ENCODE assay signal across 8 cellular contexts in genomic region chr10:29482591-29483421, GRCh38.
DNase-seq lines count a peak whose midpoint lies in the region; TF ChIP-seq lines count a peak whose summit lies in the region.

No MANE protein-coding gene starts in this region.

- H3K27ac ChIP-seq in brain microvascular endothelial cell = peak overlapping the region; percentile 67
- H3K27ac ChIP-seq in muscle layer of duodenum (ENCODE audit: low read length) = peak overlapping the region; percentile 62
- peak overlapping the region in 2 of 8 donors; percentile 11 to 21 for H3K27ac ChIP-seq in spleen
- no peak overlapping the region for H3K27ac ChIP-seq in effector memory CD4-positive, alpha-beta T cell (ENCODE audit: insufficient read depth, low read length, poor library complexity, severe bottlenecking)

- H3K36me3 ChIP-seq in brain microvascular endothelial cell (replicated peaks) = peaks cover 36% of the 10 kb centered on the region
- H3K36me3 ChIP-seq in muscle layer of duodenum (ENCODE audit: control insufficient read depth in 1 of 2, insufficient read depth in 2 of 2, low read length in 2 of 2) = peaks cover 20 to 33% of the 10 kb centered on the region in 2 donors
- peaks cover 0 to 97% (median 9%) of the 10 kb centered on the region in 6 donors for H3K36me3 ChIP-seq in spleen
- peaks cover 30% of the 10 kb centered on the region for H3K36me3 ChIP-seq in effector memory CD4-positive, alpha-beta T cell (ENCODE audit: control insufficient read depth, insufficient read depth, low read length)

- H3K4me1 ChIP-seq in muscle layer of duodenum (ENCODE audit: control insufficient read depth in 1 of 2, insufficient read depth in 2 of 2, low read length in 2 of 2) (peaks cover 0 to 48% of the 10 kb centered on the region in 2 donors), spleen (peaks cover 0 to 15% (median 5%) of the 10 kb centered on the region in 6 donors)
- no peaks in the 10 kb centered on the region for H3K4me1 ChIP-seq in effector memory CD4-positive, alpha-beta T cell (ENCODE audit: control insufficient read depth, insufficient read depth, low read length, poor library complexity, severe bottlenecking)

- 35 to 56% (median 46%) methylated on average over 13 to 14 of the region's 14 CpGs for WGBS in spleen, 5 donors

- no peak for TF ChIP-seq POLR2A in spleen (IDR thresholded peaks at IDR 0.05)

- intact Hi-C loops in spleen (cut with DNase I; ENCODE audit: low total_unique reads) = no loop called here
- intact Hi-C loops in posterior vena cava (cut with DNase I) = no loop called here

- in situ Hi-C loops in brain microvascular endothelial cell (cut with HindIII; ENCODE audit: low pct_ligation_motif_present, low sequenced_read_pairs) = no loop called here

- H3K27me3 ChIP-seq in brain microvascular endothelial cell (replicated peaks) (no peaks in the 10 kb centered on the region), muscle layer of duodenum (ENCODE audit: low read depth, low read length) (no peaks in the 10 kb centered on the region), spleen (replicated peaks in 1 of 7) (no peaks in the 10 kb centered on the region)
- no peaks in the 10 kb centered on the region for H3K27me3 ChIP-seq in effector memory CD4-positive, alpha-beta T cell (replicated peaks; ENCODE audit: control insufficient read depth, insufficient read depth, low read length, poor library complexity, severe bottlenecking)

- H3K9me3 ChIP-seq in muscle layer of duodenum (ENCODE audit: control insufficient read depth in 1 of 2, low read length in 2 of 2) (no peaks in the 10 kb centered on the region), spleen (no peaks in the 10 kb centered on the region)
- no peaks in the 10 kb centered on the region for H3K9me3 ChIP-seq in effector memory CD4-positive, alpha-beta T cell (ENCODE audit: control insufficient read depth, low read length)

- peak; percentile 22 for DNase-seq in NCI-H510A treated with DMSO at 0.1 percent for 48 hours (lab: John Stamatoyannopoulos, UW)
- no peak for DNase-seq in NCI-H510A (lab: John Stamatoyannopoulos, UW)
- DNase-seq in MV-4-11 (lab: John Stamatoyannopoulos, UW) = peak; percentile 49
- DNase-seq in brain microvascular endothelial cell = peak; percentile 91
- no peak for DNase-seq in spleen
- DNase-seq in effector memory CD4-positive, alpha-beta T cell = no peak
- DNase-seq in posterior vena cava (ENCODE audit: low spot score) = no peak

- H3K4me3 ChIP-seq in brain microvascular endothelial cell (ENCODE audit: low read depth, low read length) = no peak overlapping the region
- peak overlapping the region in 1 of 2 donors; percentile 8 for H3K4me3 ChIP-seq in muscle layer of duodenum (ENCODE audit: low read depth in 1 of 2, low read length in 2 of 2)
- no peak overlapping the region for H3K4me3 ChIP-seq in spleen
- H3K4me3 ChIP-seq in effector memory CD4-positive, alpha-beta T cell (ENCODE audit: insufficient read depth, low read depth, low read length, poor library complexity, severe bottlenecking) = no peak overlapping the region

- TF ChIP-seq CTCF in brain microvascular endothelial cell (IDR thresholded peaks at IDR 0.05; ENCODE audit: low read depth, low read length, missing control alignments) = no peak
- no peak for TF ChIP-seq CTCF in spleen (IDR thresholded peaks at IDR 0.05 in 8 of 11, conservative IDR thresholded peaks at IDR 0.05 in 3 of 11)

Comparison
In these comparisons a context has a peak if more than half of its experiments do, and no peak if none do; other contexts are left out.
1. DNase-seq: peak in NCI-H510A treated with DMSO at 0.1 percent for 48 hours (single experiment), MV-4-11 (single experiment) and brain microvascular endothelial cell (single experiment); none in NCI-H510A (single experiment), spleen (single experiment), effector memory CD4-positive, alpha-beta T cell (0 of 3) and posterior vena cava (single experiment).